ENCODE assay signal across 20 cellular contexts in genomic region chr5:14854806-14855205, GRCh38. TPM values are rescaled to one million over a fixed set of nuclear protein-coding genes. Genes with fewer than 3 reads are reported as not detected.
DNase-seq lines count a peak whose midpoint lies in the region; ATAC-seq and FAIRE-seq lines count a peak whose summit lies in the region.
"Had no signal": no experiment of that assay in that cellular context is flagged by ENCODE, and none has a peak within 500 bp of the region (broad histone marks: within the 10 kb centered on the region; RNA-seq: fewer than 3 reads in every experiment).

No MANE protein-coding gene starts in this region.

- no peak for ATAC-seq in activated T-cell treated with anti-CD3 and anti-CD28 coated beads, Interleukin-2, amount 50 U/mL, for 72 hours (replicated peaks in 1 of 2)
- ATAC-seq: PC-3 had no signal

- peaks cover 37% of the 10 kb centered on the region for H3K4me1 Mint-ChIP-seq in activated T-cell treated with anti-CD3 and anti-CD28 coated beads, Interleukin-2, amount 50 U/mL, for 24 hours (ENCODE audit: low read depth)
- H3K4me1 Mint-ChIP-seq in activated T-cell treated with anti-CD3 and anti-CD28 coated beads, Interleukin-2, amount 50 U/mL, for 72 hours (ENCODE audit: low read depth): peaks cover 15% of the 10 kb centered on the region
- peaks cover 39 to 56% (median 51%) of the 10 kb centered on the region in 4 donors for H3K4me1 Mint-ChIP-seq in CD4-positive, alpha-beta memory T cell

- intact Hi-C loops in CD4-positive, alpha-beta memory T cell (cut with micrococcal nuclease): no loop called here

- H3K27me3 Mint-ChIP-seq in activated T-cell treated with anti-CD3 and anti-CD28 coated beads, Interleukin-2, amount 50 U/mL, for 24 hours: no peaks in the 10 kb centered on the region
- no peaks in the 10 kb centered on the region for H3K27me3 Mint-ChIP-seq in activated T-cell treated with anti-CD3 and anti-CD28 coated beads, Interleukin-2, amount 50 U/mL, for 72 hours (ENCODE audit: low read depth)
- H3K27me3 Mint-ChIP-seq in CD4-positive, alpha-beta memory T cell: no peaks in the 10 kb centered on the region
- H3K27me3 Mint-ChIP-seq: CD4-positive, alpha-beta T cell had no signal

- POLR2A ChIA-PET in CD4-positive, alpha-beta memory T cell (lab: Charles Lee; ENCODE audit: partially characterized antibody): interaction anchor here (1.6 kb wide), 1 partner anchor 16 kb away, joined by 4 read pairs; the partner anchor contains the start of gene ANKH

- H3K9me3 Mint-ChIP-seq in activated T-cell treated with anti-CD3 and anti-CD28 coated beads, Interleukin-2, amount 50 U/mL, for 24 hours: no peaks in the 10 kb centered on the region
- H3K9me3 Mint-ChIP-seq in activated T-cell treated with anti-CD3 and anti-CD28 coated beads, Interleukin-2, amount 50 U/mL, for 72 hours: no peaks in the 10 kb centered on the region
- H3K9me3 Mint-ChIP-seq in CD4-positive, alpha-beta memory T cell: no peaks in the 10 kb centered on the region
- H3K9me3 Mint-ChIP-seq: CD4-positive, alpha-beta T cell had no signal

- H3K4me1 ChIP-seq in CD4-positive, alpha-beta memory T cell (ENCODE audit: insufficient read depth, low read length): no peaks in the 10 kb centered on the region
- H3K4me1 ChIP-seq in duodenal mucosa (ENCODE audit: control insufficient read depth in 1 of 2, insufficient read depth in 2 of 2, low read length in 2 of 2) (peaks cover 43 to 49% of the 10 kb centered on the region in 2 donors), skeletal muscle tissue (ENCODE audit: control insufficient read depth in 3 of 3, insufficient read depth in 3 of 3, low read length in 3 of 3) (peaks cover 30 to 44% (median 41%) of the 10 kb centered on the region in 3 donors)

- no peaks in the 10 kb centered on the region for H3K9me3 ChIP-seq in CD4-positive, alpha-beta memory T cell (ENCODE audit: control insufficient read depth in 1 of 2, low read length in 2 of 2)
- no peaks in the 10 kb centered on the region for H3K9me3 ChIP-seq in duodenal mucosa (ENCODE audit: control insufficient read depth in 1 of 2, low read length in 2 of 2)
- no peaks in the 10 kb centered on the region for H3K9me3 ChIP-seq in skeletal muscle tissue (ENCODE audit: control insufficient read depth in 3 of 3, low read length in 3 of 3)

- H3K27me3 ChIP-seq in CD4-positive, alpha-beta memory T cell (ENCODE audit: insufficient read depth, low read length): no peaks in the 10 kb centered on the region
- H3K27me3 ChIP-seq in duodenal mucosa (ENCODE audit: control insufficient read depth in 1 of 2, insufficient read depth in 2 of 2, low read length in 2 of 2): no peaks in the 10 kb centered on the region
- no peaks in the 10 kb centered on the region for H3K27me3 ChIP-seq in skeletal muscle tissue (ENCODE audit: control insufficient read depth in 3 of 3, insufficient read depth in 3 of 3, low read length in 3 of 3)

- no peak overlapping the region for H3K4me3 Mint-ChIP-seq in activated T-cell treated with anti-CD3 and anti-CD28 coated beads, Interleukin-2, amount 50 U/mL, for 24 hours
- H3K4me3 Mint-ChIP-seq in activated T-cell treated with anti-CD3 and anti-CD28 coated beads, Interleukin-2, amount 50 U/mL, for 72 hours: no peak overlapping the region
- H3K4me3 Mint-ChIP-seq in CD4-positive, alpha-beta memory T cell: peak overlapping the region in 1 of 8 donors; percentile 24
- H3K4me3 Mint-ChIP-seq: CD4-positive, alpha-beta T cell had no signal

- FAIRE-seq in RCC 7860 (lab: Jason Lieb, UNC): no peak
- FAIRE-seq: D721Med, GM12892, GM18507 had no signal

- H3K36me3 ChIP-seq in CD4-positive, alpha-beta memory T cell (ENCODE audit: insufficient read depth, low read length): no peaks in the 10 kb centered on the region
- H3K36me3 ChIP-seq in duodenal mucosa (ENCODE audit: control insufficient read depth in 1 of 2, insufficient read depth in 2 of 2, low read length in 2 of 2) (peaks cover 0 to 4% of the 10 kb centered on the region in 2 donors), skeletal muscle tissue (ENCODE audit: control insufficient read depth in 3 of 3, insufficient read depth in 3 of 3, low read length in 3 of 3) (no peaks in the 10 kb centered on the region)

- DNase-seq in activated T-cell treated with anti-CD3 and anti-CD28 coated beads, Interleukin-2, amount 50 U/mL, for 24 hours: no peak
- DNase-seq in activated T-cell treated with anti-CD3 and anti-CD28 coated beads, Interleukin-2, amount 50 U/mL, for 72 hours: no peak
- no peak for DNase-seq in CD4-positive, alpha-beta memory T cell
- DNase-seq in EL (no peak), NCI-H524 treated with DMSO at 0.1 percent for 48 hours (lab: John Stamatoyannopoulos, UW) (no peak), RCC 7860 (ENCODE audit: low spot score) (no peak)
- DNase-seq: 8988T; CD4-positive, alpha-beta T cell; KBM-7; NCI-H1105 treated with DMSO at 0.1 percent for 48 hours; NCI-H1694; NCI-H510A; NCI-H774; PC-3 had no signal

- peaks cover 24% of the 10 kb centered on the region for H3K36me3 Mint-ChIP-seq in activated T-cell treated with anti-CD3 and anti-CD28 coated beads, Interleukin-2, amount 50 U/mL, for 24 hours (ENCODE audit: low read depth)
- H3K36me3 Mint-ChIP-seq in activated T-cell treated with anti-CD3 and anti-CD28 coated beads, Interleukin-2, amount 50 U/mL, for 72 hours (ENCODE audit: insufficient read depth in 2 of 2): peaks cover 1 to 7% of the 10 kb centered on the region in 2 donors
- H3K36me3 Mint-ChIP-seq in CD4-positive, alpha-beta memory T cell: peaks cover 8 to 14% of the 10 kb centered on the region in 2 donors

- H3K27ac Mint-ChIP-seq in activated T-cell treated with anti-CD3 and anti-CD28 coated beads, Interleukin-2, amount 50 U/mL, for 24 hours: peak overlapping the region; percentile 28
- H3K27ac Mint-ChIP-seq in activated T-cell treated with anti-CD3 and anti-CD28 coated beads, Interleukin-2, amount 50 U/mL, for 72 hours: no peak overlapping the region
- peak overlapping the region in 5 of 7 donors; percentile 0 to 76 (median 36) for H3K27ac Mint-ChIP-seq in CD4-positive, alpha-beta memory T cell
- H3K27ac Mint-ChIP-seq: CD4-positive, alpha-beta T cell had no signal

- H3K9ac ChIP-seq in duodenal mucosa (ENCODE audit: low read depth in 1 of 2, low read length in 2 of 2) (no peak overlapping the region), skeletal muscle tissue (ENCODE audit: low read depth in 1 of 3, low read length in 3 of 3) (no peak overlapping the region)

- CTCF ChIA-PET in CD4-positive, alpha-beta memory T cell (lab: Charles Lee; ENCODE audit: partially characterized antibody): no interaction called here

- H3K4me3 ChIP-seq in CD4-positive, alpha-beta memory T cell (ENCODE audit: low read length in 2 of 2): no peak overlapping the region
- H3K4me3 ChIP-seq in duodenal mucosa (ENCODE audit: low read depth in 1 of 2, low read length in 2 of 2): peak overlapping the region; percentile 2 to 13
- H3K4me3 ChIP-seq in skeletal muscle tissue (ENCODE audit: low read length in 3 of 3): no peak overlapping the region

- no peak overlapping the region for H3K27ac ChIP-seq in CD4-positive, alpha-beta memory T cell (ENCODE audit: low read depth, low read length)
- H3K27ac ChIP-seq in duodenal mucosa (ENCODE audit: low read depth, low read length) (no peak overlapping the region), skeletal muscle tissue (ENCODE audit: low read depth, low read length) (peak overlapping the region; percentile 50)
- H3K27ac ChIP-seq: RWPE1 had no signal

RNA-seq across cellular contexts. Expression of gene ANKH, which starts 16.8 kb away (rescaled TPM):
- total RNA-seq in activated T-cell treated with anti-CD3 and anti-CD28 coated beads, Interleukin-2, amount 50 U/mL, for 72 hours: 100 to 1,000 TPM in 1 of 2 donors, 10 to 100 TPM in 1; 86.3 to 103 TPM
- total RNA-seq in CD4-positive, alpha-beta memory T cell: 100 to 1,000 TPM; 161 to 165 TPM
- 10 to 100 TPM; 34.1 to 67.1 TPM for polyA plus RNA-seq in CD4-positive, alpha-beta memory T cell
- total RNA-seq in skeletal muscle tissue: 13.0 TPM

Comparison
In these comparisons a context has a peak if more than half of its experiments do, and no peak if none do; other contexts are left out.
1. H3K4me3 ChIP-seq: peak in duodenal mucosa (2 of 2); none in CD4-positive, alpha-beta memory T cell (0 of 2) and skeletal muscle tissue (0 of 3).